Comparison of ENCODE assay signal across 8 cellular contexts in the genomic region with DNA sequence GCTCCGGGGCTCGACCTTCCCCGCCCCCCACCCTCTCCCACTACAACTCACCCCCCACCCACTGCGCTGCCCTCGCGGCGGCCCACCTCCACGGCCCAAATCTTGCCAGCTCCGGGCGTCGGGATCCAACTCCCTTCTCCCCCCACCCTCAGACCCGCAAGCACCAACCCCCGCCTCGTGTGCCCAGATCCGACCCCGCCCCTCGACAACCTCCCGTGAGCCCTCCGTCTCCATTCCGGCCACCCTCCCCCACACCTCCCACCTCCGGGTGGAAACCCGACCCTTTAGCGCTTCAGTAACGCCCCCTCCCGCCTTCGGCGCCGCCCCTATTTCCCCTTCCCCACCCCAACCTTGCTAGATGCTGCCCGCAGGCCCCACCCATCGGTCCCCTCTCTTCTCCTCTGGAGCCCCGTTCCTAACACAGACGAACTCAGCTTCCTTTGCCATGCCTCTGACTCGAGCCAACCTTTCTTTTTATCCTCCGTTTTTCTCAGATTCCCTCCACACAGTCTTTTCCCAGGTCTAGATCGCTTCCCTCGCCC. TPM values are rescaled to one million over a fixed set of nuclear protein-coding genes. Genes with fewer than 3 reads are reported as not detected.
DNase-seq lines count a peak whose midpoint lies in the region; ATAC-seq and TF ChIP-seq lines count a peak whose summit lies in the region.

No MANE protein-coding gene starts in this region.

- H3K4me1 ChIP-seq in uterus, result peaks cover 0 to 6% of the 10 kb centered on the region in 2 donors

- H3K27ac ChIP-seq in uterus, result peak overlapping the region; percentile 86 to 87

- TF ChIP-seq CTCF in HFF-Myc (IDR thresholded peaks at IDR 0.05; ENCODE audit: low read depth, low read length, missing control alignments) (no peak), uterus (IDR thresholded peaks at IDR 0.05) (no peak)

- no peaks in the 10 kb centered on the region for H3K27me3 ChIP-seq in uterus

- H3K4me3 ChIP-seq in HFF-Myc (replicated peaks; ENCODE audit: low read depth, low read length) (peak overlapping the region; percentile 79), uterus (peak overlapping the region; percentile 69 to 98)

- TF ChIP-seq POLR2A in uterus (IDR thresholded peaks at IDR 0.05), result no peak

- ATAC-seq in left ventricle myocardium superior, result peak; percentile 57

- no peaks in the 10 kb centered on the region for H3K9me3 ChIP-seq in uterus

- intact Hi-C loops in left ventricle myocardium superior (cut with micrococcal nuclease), result no loop called here
- intact Hi-C loops in uterus (cut with DNase I; ENCODE audit: low total_unique reads), result no loop called here

- no peaks in the 10 kb centered on the region for H3K36me3 ChIP-seq in uterus

- DNase-seq in ELR (ENCODE audit: low read depth) (peak; percentile 94), HFF-Myc (ENCODE audit: extremely low read depth, low read depth) (peak; percentile 61), NCI-H1092 (lab: John Stamatoyannopoulos, UW) (peak; percentile 71), T-helper 1 cell (peak; percentile 66 to 89 (median 75)), amniotic stem cell (lab: John Stamatoyannopoulos, UW) (peak; percentile 67), left ventricle myocardium superior (peak; percentile 84), pulmonary artery endothelial cell (ENCODE audit: low read depth, low spot score) (peak; percentile 54), uterus (peak; percentile 76 to 82)

RNA-seq across cellular contexts. Expression of a gene that starts 0.7 kb away (rescaled TPM):
- total RNA-seq in left ventricle myocardium superior (35.5 TPM), pulmonary artery endothelial cell (61.5 and 70.7 TPM in 2 replicates), uterus (10 to 100 TPM; 25.0 to 77.9 (median 59.4) TPM)

RNA-seq across cellular contexts. Expression of a gene that starts 16.3 kb away (rescaled TPM):
- total RNA-seq in left ventricle myocardium superior (513 TPM), pulmonary artery endothelial cell (43.6 and 46.1 TPM in 2 replicates), uterus (10 to 100 TPM; 12.8 to 45.9 (median 23.8) TPM)

RNA-seq across cellular contexts. Expression of a gene that starts 35.7 kb away (rescaled TPM):
- total RNA-seq in left ventricle myocardium superior, result 109 TPM
- 140 and 169 TPM in 2 replicates for total RNA-seq in pulmonary artery endothelial cell
- 10 to 100 TPM in 3 of 4 donors, 1 to 10 TPM in 1; 6.9 to 64.6 (median 38.4) TPM for total RNA-seq in uterus

RNA-seq across cellular contexts. Expression of a gene that starts 59.5 kb away (rescaled TPM):
- total RNA-seq in left ventricle myocardium superior (not detected), pulmonary artery endothelial cell (not detected in 2 replicates), uterus (not detected)

Comparison
In these comparisons a context has a peak if more than half of its experiments do, and no peak if none do; other contexts are left out.
1. Peak in every context shown above with its lines: DNase-seq, ATAC-seq, H3K4me3 ChIP-seq and H3K27ac ChIP-seq.
2. RNA of a gene that starts 16.3 kb away (total RNA-seq): 513 TPM in left ventricle myocardium superior (single experiment); 43.6 to 46.1 TPM in pulmonary artery endothelial cell and 12.8 to 45.9 TPM in uterus; every median in the first group is over 10 times any median in the second.